In the genomic region with DNA sequence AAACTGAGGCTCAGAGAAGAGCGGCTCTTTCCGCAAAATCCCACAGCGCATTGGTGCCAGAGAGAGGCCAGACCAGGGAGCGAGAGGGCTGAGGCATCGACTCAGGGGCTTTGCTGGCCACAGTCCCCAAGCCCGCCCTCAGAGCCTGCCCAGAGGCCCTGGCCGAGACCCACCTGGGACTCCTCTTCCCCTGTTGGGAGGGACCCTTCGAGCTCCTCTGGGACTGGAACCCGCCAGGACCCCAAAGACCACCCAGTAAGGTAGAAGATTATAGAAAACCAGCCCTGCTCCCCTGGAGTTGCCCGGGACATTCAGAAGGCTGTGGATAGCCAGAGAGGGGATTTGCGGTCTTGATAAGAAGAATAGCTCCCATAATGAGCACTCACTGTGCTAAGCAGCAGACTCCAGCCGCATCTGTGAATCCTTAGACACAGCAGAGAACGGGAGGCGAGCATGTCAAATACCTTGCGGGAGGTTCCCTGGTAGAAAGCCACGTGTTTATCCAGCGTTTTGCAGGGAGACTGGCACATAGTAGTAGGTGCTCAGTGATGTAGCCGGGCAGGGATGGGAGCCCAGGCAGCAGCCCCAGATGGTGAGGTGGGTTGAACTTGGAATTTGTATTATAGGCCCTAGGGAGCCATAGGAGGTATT, we compare ENCODE assay signal across 1 cellular context.
TF ChIP-seq lines count a peak whose summit lies in the region.

No MANE protein-coding gene starts in this region.

TF ChIP-seq in IMR-90, 13 proteins besides CTCF, POLR2A, EP300 and RAD21:
- TF ChIP-seq CEBPB (IDR thresholded peaks at IDR 0.05; ENCODE audit: low read depth, low read length) (no peak), FOS (IDR thresholded peaks at IDR 0.05; ENCODE audit: low read depth, low read length) (no peak), SMC3 (IDR thresholded peaks at IDR 0.05; ENCODE audit: low read depth, low read length) (no peak), MXI1 (IDR thresholded peaks at IDR 0.05; ENCODE audit: borderline replicate concordance, low read depth, low read length) (no peak), MAFK (IDR thresholded peaks at IDR 0.05; ENCODE audit: low read depth, low read length) (no peak), RCOR1 (IDR thresholded peaks at IDR 0.05; ENCODE audit: insufficient replicate concordance, low read length) (no peak), CHD1 (IDR thresholded peaks at IDR 0.05; ENCODE audit: low read depth, low read length) (no peak), NFE2L2 (IDR thresholded peaks at IDR 0.05; ENCODE audit: low read depth, low read length) (no peak)
- TF ChIP-seq, protein P1, sequence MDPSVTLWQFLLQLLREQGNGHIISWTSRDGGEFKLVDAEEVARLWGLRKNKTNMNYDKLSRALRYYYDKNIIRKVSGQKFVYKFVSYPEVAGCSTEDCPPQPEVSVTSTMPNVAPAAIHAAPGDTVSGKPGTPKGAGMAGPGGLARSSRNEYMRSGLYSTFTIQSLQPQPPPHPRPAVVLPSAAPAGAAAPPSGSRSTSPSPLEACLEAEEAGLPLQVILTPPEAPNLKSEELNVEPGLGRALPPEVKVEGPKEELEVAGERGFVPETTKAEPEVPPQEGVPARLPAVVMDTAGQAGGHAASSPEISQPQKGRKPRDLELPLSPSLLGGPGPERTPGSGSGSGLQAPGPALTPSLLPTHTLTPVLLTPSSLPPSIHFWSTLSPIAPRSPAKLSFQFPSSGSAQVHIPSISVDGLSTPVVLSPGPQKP (IDR thresholded peaks at IDR 0.05; ENCODE audit: borderline replicate concordance, low read depth, low read length), result no peak
